Comparison of ENCODE assay signal across 9 cellular contexts in the genomic region with DNA sequence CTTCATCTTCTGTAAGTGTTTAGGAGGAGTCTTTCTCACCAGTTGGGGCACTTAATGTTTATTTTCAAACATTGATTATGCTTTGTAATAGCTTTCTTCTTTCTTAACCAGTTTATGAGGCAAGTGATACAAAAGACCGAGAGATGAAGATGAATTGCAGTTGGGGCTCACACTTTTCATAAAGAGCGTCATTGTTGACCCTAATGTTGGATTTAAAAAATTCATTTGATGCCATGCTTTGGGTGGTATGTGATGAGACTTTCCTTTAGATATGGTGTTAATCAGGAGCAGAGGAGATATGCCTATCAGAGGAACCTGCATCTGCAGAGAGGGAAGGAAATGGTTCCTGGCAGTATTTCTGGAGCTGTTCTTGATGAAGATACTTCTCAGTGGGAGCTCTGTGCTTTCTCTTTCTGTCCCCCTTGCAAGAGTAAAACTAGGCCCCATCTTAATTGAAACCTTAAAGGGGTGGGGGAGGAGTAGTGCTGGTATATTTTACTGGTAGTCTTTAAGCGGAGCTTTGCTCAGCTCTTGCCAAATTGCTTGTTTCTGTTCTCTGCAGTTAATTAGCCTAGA. TPM values are rescaled to one million over a fixed set of nuclear protein-coding genes. Genes with fewer than 3 reads are reported as not detected.
DNase-seq lines count a peak whose midpoint lies in the region; ATAC-seq and TF ChIP-seq lines count a peak whose summit lies in the region.
"Had no signal": no experiment of that assay in that cellular context is flagged by ENCODE, and none has a peak within 500 bp of the region (broad histone marks: within the 10 kb centered on the region; RNA-seq: fewer than 3 reads in every experiment).

No MANE protein-coding gene starts in this region.

- H3K27ac Mint-ChIP-seq in activated CD4-positive, alpha-beta T cell treated with anti-CD3 and anti-CD28 coated beads for 36 hours = no peak overlapping the region

- no peak for DNase-seq in activated CD4-positive, alpha-beta T cell treated with anti-CD3 and anti-CD28 coated beads for 36 hours
- no peak for DNase-seq in activated CD4-positive, alpha-beta T cell treated with anti-CD3 and anti-CD28 coated beads for 1 hour
- peak; percentile 13 to 20 for DNase-seq in erythroblast (lab: John Stamatoyannopoulos, UW)
- DNase-seq in CD1c-positive myeloid dendritic cell (ENCODE audit: extremely low spot score) = no peak
- no peak for DNase-seq in NCI-H1694 (lab: John Stamatoyannopoulos, UW)
- DNase-seq in activated CD8-positive, alpha-beta memory T cell treated with anti-CD3 and anti-CD28 coated beads, Interleukin-2, amount 50 U/mL, for 4 hours = no peak

- intact Hi-C loops in activated CD4-positive, alpha-beta T cell treated with anti-CD3 and anti-CD28 coated beads for 36 hours (cut with DNase I, micrococcal nuclease) = loop anchor here in 1 of 2 experiments (2.0 to 5.0 kb wide), 5 partner anchors 21 to 75 kb away; no protein-coding TSS in a partner anchor

- peak; percentile 31 for ATAC-seq in activated CD4-positive, alpha-beta T cell treated with anti-CD3 and anti-CD28 coated beads for 36 hours

- WGBS in thymus = 92% methylated on average over 3 of the region's 3 CpGs

- H3K36me3 Mint-ChIP-seq in activated CD4-positive, alpha-beta T cell treated with anti-CD3 and anti-CD28 coated beads for 36 hours (ENCODE audit: low read depth) = peaks cover 9% of the 10 kb centered on the region

- peak overlapping the region; percentile 84 for H3K4me2 ChIP-seq in KMS-11

- H2AFZ ChIP-seq in KMS-11 (ENCODE audit: low read depth) = no peak overlapping the region

- peak overlapping the region; percentile 55; the same call in 1 of the 2 replicates for H3K9ac ChIP-seq in KMS-11

- no peaks in the 10 kb centered on the region for H3K9me3 ChIP-seq in thymus (ENCODE audit: control insufficient read depth)

- no peak for TF ChIP-seq POLR2A in erythroblast (IDR thresholded peaks at IDR 0.05; ENCODE audit: low read length)

- H4K20me1 ChIP-seq in KMS-11 (ENCODE audit: insufficient read depth) = 0 out of 2 replicates have a peak, but pooled peaks cover 5% of the 10 kb centered on the region

- CTCF ChIA-PET in activated CD4-positive, alpha-beta T cell treated with anti-CD3 and anti-CD28 coated beads for 36 hours (lab: Charles Lee) = interaction anchor here (0.6 to 3.8 kb wide), 18 partner anchors 8 to 693 kb away, joined by 3 to 21 read pairs (median 4); no protein-coding TSS in a partner anchor

- peaks cover 62% of the 10 kb centered on the region for H3K4me1 ChIP-seq in KMS-11 (ENCODE audit: low read depth, poor library complexity, severe bottlenecking)
- H3K4me1 ChIP-seq in thymus (ENCODE audit: control insufficient read depth, insufficient read depth, low read length) = peaks cover 19% of the 10 kb centered on the region

- H3K4me1 Mint-ChIP-seq in activated CD4-positive, alpha-beta T cell treated with anti-CD3 and anti-CD28 coated beads for 36 hours = peaks cover 29% of the 10 kb centered on the region

- H3K9me3 Mint-ChIP-seq in activated CD4-positive, alpha-beta T cell treated with anti-CD3 and anti-CD28 coated beads for 36 hours (ENCODE audit: low read depth) = no peaks in the 10 kb centered on the region

- no peak for TF ChIP-seq CTCF in KMS-11 (conservative IDR thresholded peaks at IDR 0.05; ENCODE audit: low read depth, low read length)

- H3K4me3 Mint-ChIP-seq in activated CD4-positive, alpha-beta T cell treated with anti-CD3 and anti-CD28 coated beads for 36 hours = no peak overlapping the region

- H3K27me3 ChIP-seq in KMS-11 (ENCODE audit: insufficient read depth, low read depth) (no peaks in the 10 kb centered on the region), thymus (ENCODE audit: control insufficient read depth, insufficient read depth) (no peaks in the 10 kb centered on the region)

- peak overlapping the region; percentile 51 for H3K27ac ChIP-seq in KMS-11
- no peak overlapping the region for H3K27ac ChIP-seq in thymus (ENCODE audit: low read depth)

- POLR2A ChIA-PET in activated CD4-positive, alpha-beta T cell treated with anti-CD3 and anti-CD28 coated beads for 36 hours (lab: Charles Lee) = interaction anchor here (0.6 to 1.2 kb wide), 6 partner anchors 9 to 118 kb away, joined by 3 to 4 read pairs (median 3); no protein-coding TSS in a partner anchor

- no peaks in the 10 kb centered on the region for H3K36me3 ChIP-seq in KMS-11 (ENCODE audit: insufficient read depth)
- no peaks in the 10 kb centered on the region for H3K36me3 ChIP-seq in thymus (ENCODE audit: control insufficient read depth, insufficient read depth)

- no peaks in the 10 kb centered on the region for H3K27me3 Mint-ChIP-seq in activated CD4-positive, alpha-beta T cell treated with anti-CD3 and anti-CD28 coated beads for 36 hours

- H3K79me2 ChIP-seq in KMS-11 (ENCODE audit: insufficient read depth, low read depth) = peaks cover 72% of the 10 kb centered on the region

- H3K4me3 ChIP-seq in KMS-11 (IDR thresholded peaks at IDR 0.05; ENCODE audit: insufficient read depth, low read depth, low read length) (no peak overlapping the region), thymus (ENCODE audit: low read length) (peak overlapping the region; percentile 15)
- H3K4me3 ChIP-seq: lung had no signal

RNA-seq across cellular contexts. Expression of a gene that starts 2.3 kb away (rescaled TPM):
- total RNA-seq in activated CD4-positive, alpha-beta T cell treated with anti-CD3 and anti-CD28 coated beads for 36 hours = 10 to 100 TPM; 72.1 to 74.1 TPM
- 23.5 TPM for polyA plus RNA-seq in thymus

Comparison
In these comparisons a context has a peak if more than half of its experiments do, and no peak if none do; other contexts are left out.
1. DNase-seq: peak in erythroblast (2 of 2); none in activated CD4-positive, alpha-beta T cell treated with anti-CD3 and anti-CD28 coated beads for 36 hours (single experiment), activated CD4-positive, alpha-beta T cell treated with anti-CD3 and anti-CD28 coated beads for 1 hour (single experiment), CD1c-positive myeloid dendritic cell (single experiment), NCI-H1694 (single experiment) and activated CD8-positive, alpha-beta memory T cell treated with anti-CD3 and anti-CD28 coated beads, Interleukin-2, amount 50 U/mL, for 4 hours (single experiment).